Comparison of ENCODE assay signal across 17 cellular contexts in genomic region chr4:1765409-1766335, GRCh38. TPM values are rescaled to one million over a fixed set of nuclear protein-coding genes. Genes with fewer than 3 reads are reported as not detected.
DNase-seq lines count a peak whose midpoint lies in the region; ATAC-seq and TF ChIP-seq lines count a peak whose summit lies in the region.
"Had no signal": no experiment of that assay in that cellular context is flagged by ENCODE, and none has a peak within 500 bp of the region (broad histone marks: within the 10 kb centered on the region; RNA-seq: fewer than 3 reads in every experiment).

No MANE protein-coding gene starts in this region.

- no peak for ATAC-seq in naive B cell (ENCODE audit: low read depth in 2 of 2)
- ATAC-seq: activated CD4-positive, alpha-beta T cell treated with anti-CD3 and anti-CD28 coated beads for 36 hours had no signal

- no peak overlapping the region for H3K27ac ChIP-seq in endodermal cell (ENCODE audit: low read depth, low read length)
- H3K27ac ChIP-seq: colonic mucosa, epithelial cell of prostate had no signal

- H3K36me3 ChIP-seq in Caco-2 (ENCODE audit: control insufficient read depth, insufficient read depth, low read length), result no peaks in the 10 kb centered on the region
- H3K36me3 ChIP-seq in endodermal cell (ENCODE audit: control insufficient read depth, insufficient read depth, low read length), result no peaks in the 10 kb centered on the region
- H3K36me3 ChIP-seq: colonic mucosa had no signal

- DNase-seq in Caco-2 (peak; percentile 41 to 63), NCI-H226 (peak; percentile 39), endodermal cell (peak; percentile 76), naive B cell (no peak), SW 1271 (lab: John Stamatoyannopoulos, UW) (no peak), C1 segment of cervical spinal cord (lab: John Stamatoyannopoulos, UW) (no peak), CD14-positive monocyte (ENCODE audit: low spot score) (no peak), amygdala (lab: John Stamatoyannopoulos, UW) (no peak)
- DNase-seq: activated CD4-positive, alpha-beta T cell treated with anti-CD3 and anti-CD28 coated beads for 36 hours; activated naive CD4-positive, alpha-beta T cell treated with anti-CD3 and anti-CD28 coated beads for 36 hours; colonic mucosa; DMS 273 treated with DMSO at 0.1 percent for 48 hours; NCI-H1436; SHP77 treated with DMSO at 0.1 percent for 48 hours; stimulated activated CD4-positive, alpha-beta T cell treated with anti-CD3 and anti-CD28 coated beads, Interleukin-1b, Interleukin-23, amount 100 ng/mL, for 48 hours; T1000 had no signal

- POLR2A ChIA-PET in Caco-2 (lab: Charles Lee), result interaction anchor here (0.6 kb wide), 1 partner anchor 36 kb away, joined by 3 read pairs; no protein-coding TSS in a partner anchor

- BruUV-seq in Caco-2 (replicated peaks; lab: Mats Ljungman, UMichigan), result no TSS peak

- TF ChIP-seq CTCF in Caco-2 (IDR thresholded peaks at IDR 0.05; ENCODE audit: insufficient read depth in 1 of 2, low read depth in 1 of 2, low read length in 1 of 2, severe bottlenecking in 1 of 2, unreplicated experiment in 1 of 2) (no peak), endodermal cell (conservative IDR thresholded peaks at IDR 0.05) (no peak), CD14-positive monocyte (IDR thresholded peaks at IDR 0.05) (no peak)

- H3K36me3 Mint-ChIP-seq in Caco-2 (ENCODE audit: insufficient read depth, unreplicated experiment), result peaks cover 6% of the 10 kb centered on the region
- H3K36me3 Mint-ChIP-seq in endodermal cell (ENCODE audit: low read depth), result no peaks in the 10 kb centered on the region
- no peaks in the 10 kb centered on the region for H3K36me3 Mint-ChIP-seq in naive B cell
- no peaks in the 10 kb centered on the region for H3K36me3 Mint-ChIP-seq in CD14-positive monocyte

- H3K4me1 ChIP-seq in Caco-2, result peaks cover 43% of the 10 kb centered on the region
- H3K4me1 ChIP-seq in endodermal cell (ENCODE audit: control insufficient read depth, insufficient read depth, low read length), result peaks cover 12% of the 10 kb centered on the region

- no peak overlapping the region for H3K4me3 ChIP-seq in Caco-2 (ENCODE audit: low read depth, low read length)
- H3K4me3 ChIP-seq in endodermal cell (ENCODE audit: low read length), result no peak overlapping the region

- H3K4me1 Mint-ChIP-seq in Caco-2 (ENCODE audit: low read depth, unreplicated experiment) (peaks cover 12% of the 10 kb centered on the region), endodermal cell (peaks cover 11% of the 10 kb centered on the region), naive B cell (peaks cover 12 to 24% (median 15%) of the 10 kb centered on the region in 3 donors), CD14-positive monocyte (peaks cover 1% of the 10 kb centered on the region)
- H3K4me1 Mint-ChIP-seq: activated CD4-positive, alpha-beta T cell treated with anti-CD3 and anti-CD28 coated beads for 36 hours had no signal

- H3K9me3 Mint-ChIP-seq in Caco-2 (ENCODE audit: unreplicated experiment) (no peaks in the 10 kb centered on the region), endodermal cell (no peaks in the 10 kb centered on the region), naive B cell (no peaks in the 10 kb centered on the region), CD14-positive monocyte (peaks cover 0 to 6% (median 0%) of the 10 kb centered on the region in 7 donors)
- H3K9me3 Mint-ChIP-seq: activated naive CD4-positive, alpha-beta T cell treated with anti-CD3 and anti-CD28 coated beads for 36 hours had no signal

- H3K4me3 Mint-ChIP-seq in Caco-2 (ENCODE audit: unreplicated experiment) (peak overlapping the region; percentile 36), endodermal cell (no peak overlapping the region), naive B cell (peak overlapping the region in 5 of 8 donors; percentile 12 to 65 (median 38)), CD14-positive monocyte (no peak overlapping the region)
- H3K4me3 Mint-ChIP-seq: activated CD4-positive, alpha-beta T cell treated with anti-CD3 and anti-CD28 coated beads for 36 hours; activated naive CD4-positive, alpha-beta T cell treated with anti-CD3 and anti-CD28 coated beads for 36 hours had no signal

- H3K27ac Mint-ChIP-seq in Caco-2 (ENCODE audit: unreplicated experiment) (no peak overlapping the region), endodermal cell (no peak overlapping the region), naive B cell (peak overlapping the region in 1 of 6 donors; percentile 66), CD14-positive monocyte (peak overlapping the region in 1 of 7 donors; percentile 20)
- H3K27ac Mint-ChIP-seq: activated CD4-positive, alpha-beta T cell treated with anti-CD3 and anti-CD28 coated beads for 36 hours; activated naive CD4-positive, alpha-beta T cell treated with anti-CD3 and anti-CD28 coated beads for 36 hours had no signal

- no peak overlapping the region for H3K9ac ChIP-seq in endodermal cell (ENCODE audit: extremely low read depth, low read length, poor library complexity, severe bottlenecking)

- H3K27me3 Mint-ChIP-seq in Caco-2 (ENCODE audit: insufficient read depth, unreplicated experiment) (no peaks in the 10 kb centered on the region), endodermal cell (ENCODE audit: insufficient read depth) (peaks cover 4% of the 10 kb centered on the region), naive B cell (peaks cover 0 to 47% (median 27%) of the 10 kb centered on the region in 3 donors), CD14-positive monocyte (ENCODE audit: low read depth in 3 of 3) (peaks cover 35 to 78% (median 40%) of the 10 kb centered on the region in 3 donors)

- H3K27me3 ChIP-seq in Caco-2 (replicated peaks; ENCODE audit: control insufficient read depth, insufficient read depth, low read length), result no peaks in the 10 kb centered on the region
- H3K27me3 ChIP-seq in endodermal cell (ENCODE audit: control insufficient read depth, insufficient read depth, low read length, poor library complexity, severe bottlenecking), result no peaks in the 10 kb centered on the region

- CTCF ChIA-PET in Caco-2 (lab: Charles Lee), result interaction anchor here (0.6 to 0.9 kb wide), 3 partner anchors 14 to 17 kb away, joined by 3 to 4 read pairs (median 3); no protein-coding TSS in a partner anchor

- WGBS in endodermal cell (ENCODE audit: insufficient coverage in 1 of 2, insufficient read length in 1 of 2), 2 experiments, result 79% methylated on average over 4 to 11 of the region's 11 CpGs

- intact Hi-C loops in Caco-2 (cut with micrococcal nuclease; ENCODE audit: unreplicated experiment), result no loop called here
- intact Hi-C loops in CD14-positive monocyte (cut with micrococcal nuclease), result no loop called here

- H3K9me3 ChIP-seq in Caco-2 (no peaks in the 10 kb centered on the region), endodermal cell (ENCODE audit: control insufficient read depth, low read length) (no peaks in the 10 kb centered on the region)
- H3K9me3 ChIP-seq: colonic mucosa had no signal

RNA-seq across cellular contexts. Expression of gene FGFR3, which starts 27.4 kb away (rescaled TPM):
- total RNA-seq in Caco-2 (2022) (112 and 132 TPM in 2 replicates), endodermal cell (100 to 1,000 TPM; 107 to 125 TPM)
- polyA plus RNA-seq in endodermal cell (2013, experiment 1 of 2), result 86.3 TPM
- polyA plus RNA-seq in endodermal cell (2013, experiment 2 of 2), result 66.7 TPM
- polyA plus RNA-seq in naive B cell (ENCODE audit: low read depth in 6 of 6) (under 1 TPM in 1 of 6 donors, not detected in 5; 0.07 TPM), CD14-positive monocyte (not detected)

RNA-seq across cellular contexts. Expression of gene TACC3, which starts 44.4 kb away (rescaled TPM):
- total RNA-seq in Caco-2 (2022), result 104 and 106 TPM in 2 replicates
- total RNA-seq in endodermal cell, result 100 to 1,000 TPM; 113 to 182 TPM
- 142 TPM for polyA plus RNA-seq in endodermal cell (2013, experiment 1 of 2)
- 150 TPM for polyA plus RNA-seq in endodermal cell (2013, experiment 2 of 2)
- polyA plus RNA-seq in naive B cell (ENCODE audit: low read depth in 6 of 6), result 10 to 100 TPM; 15.0 to 21.0 (median 17.2) TPM
- polyA plus RNA-seq in CD14-positive monocyte, result 10 to 100 TPM; 43.7 to 56.6 TPM

RNA-seq across cellular contexts. Expression of gene TMEM129, which starts 44.5 kb away (rescaled TPM):
- total RNA-seq in Caco-2 (2022) (36.5 and 39.0 TPM in 2 replicates), endodermal cell (10 to 100 TPM; 33.6 to 41.7 TPM)
- polyA plus RNA-seq in endodermal cell (2013, experiment 1 of 2), result 32.2 TPM
- polyA plus RNA-seq in endodermal cell (2013, experiment 2 of 2), result 32.2 TPM
- polyA plus RNA-seq in naive B cell (ENCODE audit: low read depth in 6 of 6) (10 to 100 TPM; 29.6 to 43.7 (median 34.7) TPM), CD14-positive monocyte (10 to 100 TPM; 22.4 to 24.1 TPM)

RNA-seq across cellular contexts. Expression of gene SLBP, which starts 53.6 kb away (rescaled TPM):
- total RNA-seq in Caco-2 (2022) (113 and 116 TPM in 2 replicates), endodermal cell (10 to 100 TPM; 52.1 to 60.7 TPM)
- 50.7 TPM for polyA plus RNA-seq in endodermal cell (2013, experiment 1 of 2)
- 48.2 TPM for polyA plus RNA-seq in endodermal cell (2013, experiment 2 of 2)
- polyA plus RNA-seq in naive B cell (ENCODE audit: low read depth in 6 of 6) (10 to 100 TPM; 32.7 to 50.5 (median 43.4) TPM), CD14-positive monocyte (10 to 100 TPM; 59.1 to 63.7 TPM)

Comparison
In these comparisons a context has a peak if more than half of its experiments do, and no peak if none do; other contexts are left out.
1. DNase-seq: peak in Caco-2 (2 of 2), NCI-H226 (single experiment) and endodermal cell (single experiment); none in naive B cell (single experiment), SW 1271 (0 of 2), C1 segment of cervical spinal cord (0 of 14), CD14-positive monocyte (single experiment) and amygdala (0 of 56).
2. H3K4me3 Mint-ChIP-seq: peak in Caco-2 (single experiment) and naive B cell (5 of 8); none in endodermal cell (single experiment) and CD14-positive monocyte (0 of 2).